Comparison of ENCODE assay signal across 22 cellular contexts in genomic region chr6:24455061-24455460, GRCh38. TPM values are rescaled to one million over a fixed set of nuclear protein-coding genes. Genes with fewer than 3 reads are reported as not detected.
"Had no signal": no experiment of that assay in that cellular context is flagged by ENCODE, and none has a peak within 500 bp of the region (broad histone marks: within the 10 kb centered on the region; RNA-seq: fewer than 3 reads in every experiment).

No MANE protein-coding gene starts in this region.

- DNase-seq: KBM-7, MV-4-11, NCI-H1048, NCI-H1105, NCI-H1417, NCI-H1436 treated with DMSO at 0.1 percent for 48 hours, NCI-H1694, NCI-H187 treated with DMSO at 0.1 percent for 48 hours, NCI-H2029 treated with DMSO at 0.1 percent for 48 hours, NCI-H2171 treated with DMSO at 0.1 percent for 48 hours, NCI-H345, NCI-H446 treated with DMSO at 0.1 percent for 48 hours, NCI-H510A treated with DMSO at 0.1 percent for 48 hours, NCI-H526, NCI-H748 treated with DMSO at 0.1 percent for 48 hours, PC-3, SHP77, SK-N-SH, SW 1271 had no signal

- H3K27ac ChIP-seq: HL-60, RWPE1 had no signal

- H3K9ac ChIP-seq: SK-N-SH had no signal

- H3K9me3 ChIP-seq: SK-N-SH had no signal

RNA-seq across cellular contexts. Expression of gene GPLD1, which starts 34.3 kb away (rescaled TPM):
- total RNA-seq: LHCN-M2 had no signal
